ENCODE assay signal across 21 cellular contexts in genomic region chr2:6845903-6846302, GRCh38. TPM values are rescaled to one million over a fixed set of nuclear protein-coding genes. Genes with fewer than 3 reads are reported as not detected.
DNase-seq lines count a peak whose midpoint lies in the region; ATAC-seq and TF ChIP-seq lines count a peak whose summit lies in the region.
"Had no signal": no experiment of that assay in that cellular context is flagged by ENCODE, and none has a peak within 500 bp of the region (broad histone marks: within the 10 kb centered on the region; RNA-seq: fewer than 3 reads in every experiment).

No MANE protein-coding gene starts in this region.

- no peak overlapping the region for H3K18ac ChIP-seq in H9 (ENCODE audit: insufficient read length, low read depth, low read length)

- H3K9ac ChIP-seq in H9 (ENCODE audit: extremely low read depth, insufficient read length, low read length), result no peak overlapping the region

- H3K36me3 Mint-ChIP-seq in H9 (ENCODE audit: insufficient read depth in 1 of 3, low read depth in 3 of 3) (peaks cover 21 to 41% (median 40%) of the 10 kb centered on the region in 3 experiments), endothelial cell (ENCODE audit: low read depth, unreplicated experiment) (peaks cover 16% of the 10 kb centered on the region)

- H3K56ac ChIP-seq in H9 (ENCODE audit: insufficient read length, low read depth, low read length), result no peak overlapping the region

- H3K9me2 ChIP-seq in OCI-LY7 (ENCODE audit: insufficient read depth, low read length), result no peaks in the 10 kb centered on the region

- H3K4me2 ChIP-seq in H9 (ENCODE audit: insufficient read depth, insufficient read length, low read length), result no peak overlapping the region
- H3K4me2 ChIP-seq in OCI-LY7 (ENCODE audit: low read length), result no peak overlapping the region

- peak; percentile 7 to 14 for DNase-seq in AML-193 (lab: John Stamatoyannopoulos, UW)
- DNase-seq in H9, result no peak
- no peak for DNase-seq in OCI-LY7 (ENCODE audit: low spot score)
- no peak for DNase-seq in endothelial cell (ENCODE audit: low spot score)
- DNase-seq in transverse colon, result no peak
- DNase-seq in stimulated activated naive CD4-positive, alpha-beta T cell (lab: John Stamatoyannopoulos, UW), result no peak
- DNase-seq in NCI-H1436 (lab: John Stamatoyannopoulos, UW), result no peak
- DNase-seq: activated naive CD8-positive, alpha-beta T cell treated with anti-CD3 and anti-CD28 coated beads for 36 hours; HFFc6; MG63; NCI-H345; NCI-H82; small intestine; stimulated activated naive CD4-positive, alpha-beta T cell treated with Interleukin-2 at 50 U/mL for 16 hours; T-helper 9 cell; thyroid gland had no signal

- H3K4me1 Mint-ChIP-seq in H9 (no peaks in the 10 kb centered on the region), endothelial cell (ENCODE audit: unreplicated experiment) (no peaks in the 10 kb centered on the region)

- H3T11ph ChIP-seq in H9 (ENCODE audit: low read length), result no peak overlapping the region

- CTCF ChIA-PET in OCI-LY7 (lab: Charles Lee; ENCODE audit: unreplicated experiment), result no interaction called here

- H2BK20ac ChIP-seq in H9 (ENCODE audit: low read depth, low read length, poor library complexity, severe bottlenecking), result no peak overlapping the region

- TF ChIP-seq POLR2A in transverse colon (IDR thresholded peaks at IDR 0.05), result no peak

- H3K9me3 ChIP-seq in H9 (ENCODE audit: control insufficient read depth, low read depth, low read length) (peaks cover 51% of the 10 kb centered on the region), OCI-LY7 (ENCODE audit: low read length) (peaks cover 29% of the 10 kb centered on the region; the same call in 1 of the 2 replicates), transverse colon (peaks cover 49 to 60% of the 10 kb centered on the region in 2 donors)
- H3K9me3 ChIP-seq: thyroid gland had no signal

- H3K27ac Mint-ChIP-seq in H9, result no peak overlapping the region
- H3K27ac Mint-ChIP-seq in endothelial cell (ENCODE audit: unreplicated experiment), result no peak overlapping the region
- H3K27ac Mint-ChIP-seq: activated naive CD8-positive, alpha-beta T cell treated with anti-CD3 and anti-CD28 coated beads for 36 hours; activated T-helper 2 cell treated with anti-CD3 and anti-CD28 coated beads, Interferon-gamma antibody, Interleukin-2, Interleukin-4, amounts not matched to agents 10 μg/mL and 5 μg/mL and 100 μg/mL, durations not matched to agents 14 hours and 24 hours and 36 hours; HFFc6 had no signal

- no peaks in the 10 kb centered on the region for H3K79me2 ChIP-seq in H9 (ENCODE audit: insufficient read depth, low read length)
- no peaks in the 10 kb centered on the region for H3K79me2 ChIP-seq in OCI-LY7 (ENCODE audit: insufficient read depth, low read depth, low read length)

- TF ChIP-seq EP300 in transverse colon (IDR thresholded peaks at IDR 0.05; ENCODE audit: low read depth), result no peak

- no peaks in the 10 kb centered on the region for H4K20me1 ChIP-seq in H9 (ENCODE audit: control insufficient read depth, insufficient read depth, insufficient read length)
- no peaks in the 10 kb centered on the region for H4K20me1 ChIP-seq in OCI-LY7 (ENCODE audit: insufficient read depth, low read length)

- POLR2A ChIA-PET in OCI-LY7 (lab: Charles Lee), result interaction anchor here (0.9 kb wide), 1 partner anchor 10 kb away, joined by 3 read pairs; no protein-coding TSS in a partner anchor

- in situ Hi-C loops in transverse colon (cut with MboI; ENCODE audit: low pct_ligation_motif_present in 1 of 4, low pct_unique_long_range_greater_than_20kb in 1 of 4, low sequenced_read_pairs in 3 of 4), result no loop called here

- ATAC-seq in GM21737 (IDR thresholded peaks at IDR 0.05; ENCODE audit: unreplicated experiment), result no peak
- ATAC-seq: HepG2 had no signal

- no peak overlapping the region for H3K4ac ChIP-seq in H9 (ENCODE audit: low read depth, low read length)

- TF ChIP-seq CTCF in H9 (conservative IDR thresholded peaks at IDR 0.05) (peak; percentile 44; the same call in 2 of the 3 replicates), OCI-LY7 (conservative IDR thresholded peaks at IDR 0.05; ENCODE audit: low read length) (peak; percentile 61), endothelial cell (IDR thresholded peaks at IDR 0.05; ENCODE audit: unreplicated experiment) (no peak), transverse colon (IDR thresholded peaks at IDR 0.05) (no peak)

- no peaks in the 10 kb centered on the region for H3K79me1 ChIP-seq in H9 (ENCODE audit: insufficient read depth, low read depth, low read length, poor library complexity, severe bottlenecking)

- H3K4me1 ChIP-seq in H9 (ENCODE audit: insufficient read depth, low read length) (no peaks in the 10 kb centered on the region), OCI-LY7 (ENCODE audit: insufficient read depth, low read length, poor library complexity, severe bottlenecking) (no peaks in the 10 kb centered on the region), transverse colon (no peaks in the 10 kb centered on the region)
- H3K4me1 ChIP-seq: thyroid gland had no signal

- no peak overlapping the region for H2BK5ac ChIP-seq in H9 (ENCODE audit: insufficient read length, low read length)

- no peak overlapping the region for H4K5ac ChIP-seq in H9 (ENCODE audit: insufficient read length, low read depth, low read length)

- H3K27me3 ChIP-seq in H9 (ENCODE audit: insufficient read depth, low read length) (no peaks in the 10 kb centered on the region), transverse colon (no peaks in the 10 kb centered on the region)
- H3K27me3 ChIP-seq: MG63, neutrophil, thyroid gland had no signal

- H3K4me3 Mint-ChIP-seq in H9 (no peak overlapping the region), endothelial cell (ENCODE audit: unreplicated experiment) (peak overlapping the region; percentile 53)
- H3K4me3 Mint-ChIP-seq: activated naive CD8-positive, alpha-beta T cell treated with anti-CD3 and anti-CD28 coated beads for 36 hours; HFFc6 had no signal

- H4K8ac ChIP-seq in H9 (replicated peaks; ENCODE audit: insufficient read length, low read depth, low read length), result no peak overlapping the region

- no peak overlapping the region for H3K14ac ChIP-seq in H9 (ENCODE audit: insufficient read depth, low read length)

- H3K36me3 ChIP-seq in OCI-LY7 (ENCODE audit: insufficient read depth, low read length) (no peaks in the 10 kb centered on the region), transverse colon (peaks cover 0 to 19% (median 9%) of the 10 kb centered on the region in 4 donors)
- H3K36me3 ChIP-seq: neutrophil had no signal

- H2BK12ac ChIP-seq in H9 (ENCODE audit: insufficient read length, low read depth, low read length), result no peak overlapping the region

- no TSS peak for BruUV-seq in OCI-LY7 (replicated peaks; lab: Mats Ljungman, UMichigan)

- intact Hi-C loops in OCI-LY7 (cut with micrococcal nuclease; ENCODE audit: unreplicated experiment), result no loop called here
- intact Hi-C loops in transverse colon (cut with DNase I; ENCODE audit: low total_unique reads), result no loop called here

- no peak overlapping the region for H2BK15ac ChIP-seq in H9 (ENCODE audit: low read depth, low read length)

- H3K27me3 Mint-ChIP-seq in H9 (ENCODE audit: low read depth) (peaks cover 4% of the 10 kb centered on the region), endothelial cell (ENCODE audit: unreplicated experiment) (peaks cover 3% of the 10 kb centered on the region)
- H3K27me3 Mint-ChIP-seq: activated naive CD8-positive, alpha-beta T cell treated with anti-CD3 and anti-CD28 coated beads for 36 hours had no signal

- H3K4me3 ChIP-seq in OCI-LY7 (ENCODE audit: low read depth, low read length, poor library complexity, severe bottlenecking), result no peak overlapping the region
- no peak overlapping the region for H3K4me3 ChIP-seq in transverse colon
- H3K4me3 ChIP-seq: lung, MG63, thyroid gland had no signal

- H2AK5ac ChIP-seq in H9 (ENCODE audit: insufficient read length, low read length), result no peak overlapping the region

- H3K23ac ChIP-seq in H9 (ENCODE audit: insufficient read length, low read depth, low read length), result no peak overlapping the region

- H3K9me3 Mint-ChIP-seq in H9 (peaks cover 59 to 80% of the 10 kb centered on the region in 2 experiments), endothelial cell (ENCODE audit: unreplicated experiment) (peaks cover 28% of the 10 kb centered on the region)

- no CpG with 5 or more reads among the region's 2 CpGs for WGBS in H9 (ENCODE audit: extremely low coverage, insufficient read length, low lambda C conversion rate)
- 91 to 93% methylated on average over 2 of the region's 2 CpGs for WGBS in transverse colon (ENCODE audit: low coverage in 1 of 2), 2 donors

- no peaks in the 10 kb centered on the region for H3K23me2 ChIP-seq in H9 (ENCODE audit: insufficient read length, low read depth, low read length, poor library complexity, severe bottlenecking)

- H2AFZ ChIP-seq in H9 (ENCODE audit: low read length), result no peak overlapping the region
- H2AFZ ChIP-seq in OCI-LY7 (ENCODE audit: low read length), result no peak overlapping the region

- H2BK120ac ChIP-seq in H9 (ENCODE audit: low read depth, low read length, poor library complexity, severe bottlenecking), result no peak overlapping the region

- H4K91ac ChIP-seq in H9 (ENCODE audit: insufficient read length, low read depth, low read length), result no peak overlapping the region

- H3K27ac ChIP-seq in H9 (ENCODE audit: insufficient read length, low read depth, low read length), result no peak overlapping the region
- no peak overlapping the region for H3K27ac ChIP-seq in OCI-LY7 (ENCODE audit: low read depth, low read length, poor library complexity, severe bottlenecking)
- H3K27ac ChIP-seq in transverse colon, result no peak overlapping the region
- H3K27ac ChIP-seq: neutrophil, thyroid gland had no signal

RNA-seq across cellular contexts. Expression of gene CMPK2, which starts 19.8 kb away (rescaled TPM):
- total RNA-seq in H9 (2021) (0.64 and 0.90 TPM in 2 replicates), OCI-LY7 (2022) (0.72 and 0.99 TPM in 2 replicates), endothelial cell (ENCODE audit: unreplicated experiment) (0.49 TPM), transverse colon (10 to 100 TPM in 2 of 4 donors, 1 to 10 TPM in 2; 4.9 to 22.9 (median 11.8) TPM)
- total RNA-seq in OCI-LY7 (2014; rRNA removed; shearing (Covaris generic)), result 0.28 TPM in 1 of 2 replicates, not detected in the other
- total RNA-seq: HFFc6 had no signal

RNA-seq across cellular contexts. Expression of gene RSAD2, which starts 31.7 kb away (rescaled TPM):
- not detected in 2 replicates for total RNA-seq in H9 (2021)
- not detected in 2 replicates for total RNA-seq in OCI-LY7 (2014; rRNA removed; shearing (Covaris generic))
- not detected in 2 replicates for total RNA-seq in OCI-LY7 (2022)
- 0.28 TPM for total RNA-seq in endothelial cell (ENCODE audit: unreplicated experiment)
- total RNA-seq in transverse colon, result 1 to 10 TPM in 3 of 4 donors, not detected in 1; 4.2 to 7.1 (median 5.4) TPM
- total RNA-seq: HFFc6 had no signal

Comparison
In these comparisons a context has a peak if more than half of its experiments do, and no peak if none do; other contexts are left out.
1. DNase-seq: peak in AML-193 (2 of 2); none in H9 (single experiment), OCI-LY7 (single experiment), endothelial cell (single experiment), transverse colon (single experiment), stimulated activated naive CD4-positive, alpha-beta T cell (0 of 6) and NCI-H1436 (single experiment).
2. CTCF ChIP-seq: peak in H9 (single experiment) and OCI-LY7 (single experiment); none in endothelial cell (single experiment) and transverse colon (0 of 5).